ENCODE assay signal across 1 cellular context in the genomic region with DNA sequence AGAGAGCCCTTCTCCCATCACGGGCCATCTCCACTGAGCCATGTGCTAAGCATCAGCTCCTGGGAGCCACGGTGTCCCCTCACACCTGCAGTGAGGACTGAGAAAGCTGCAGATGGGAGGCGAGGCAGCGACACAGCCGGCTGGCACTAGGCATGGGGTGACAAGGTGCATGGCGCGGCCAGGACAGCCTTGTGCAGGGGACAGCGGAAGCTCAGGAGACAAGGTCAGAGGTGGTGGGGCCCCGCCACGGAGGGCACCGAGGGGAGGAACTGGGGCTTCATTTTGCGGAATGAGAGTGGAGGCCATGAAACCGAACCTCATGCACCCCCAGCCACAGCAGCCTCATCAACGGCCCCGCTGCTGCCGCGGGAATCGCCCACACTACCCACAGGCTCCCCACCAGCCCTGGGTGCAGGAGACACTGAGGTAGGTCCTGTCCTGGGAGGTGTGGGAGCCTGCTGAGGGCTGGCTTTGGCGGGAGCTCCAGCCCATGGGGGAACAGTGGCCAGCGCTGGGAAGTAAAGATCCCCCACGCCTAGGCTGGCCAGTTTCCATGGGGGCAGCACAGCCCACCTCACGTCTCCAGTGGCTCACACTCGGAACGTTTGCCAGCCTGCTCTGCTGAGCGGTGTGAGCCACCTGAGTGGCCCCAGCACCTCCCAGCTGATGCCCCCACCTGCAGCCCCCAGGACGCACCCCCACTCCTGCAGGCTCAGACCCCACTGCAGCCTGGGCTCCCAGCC.
TF ChIP-seq lines count a peak whose summit lies in the region.

No MANE protein-coding gene starts in this region.

TF ChIP-seq in SK-N-SH treated with all-trans-retinoic acid at 6 μM for 48 hours, 23 proteins besides CTCF, POLR2A, EP300 and RAD21 (continued from another document):
- TF ChIP-seq, protein P1, sequence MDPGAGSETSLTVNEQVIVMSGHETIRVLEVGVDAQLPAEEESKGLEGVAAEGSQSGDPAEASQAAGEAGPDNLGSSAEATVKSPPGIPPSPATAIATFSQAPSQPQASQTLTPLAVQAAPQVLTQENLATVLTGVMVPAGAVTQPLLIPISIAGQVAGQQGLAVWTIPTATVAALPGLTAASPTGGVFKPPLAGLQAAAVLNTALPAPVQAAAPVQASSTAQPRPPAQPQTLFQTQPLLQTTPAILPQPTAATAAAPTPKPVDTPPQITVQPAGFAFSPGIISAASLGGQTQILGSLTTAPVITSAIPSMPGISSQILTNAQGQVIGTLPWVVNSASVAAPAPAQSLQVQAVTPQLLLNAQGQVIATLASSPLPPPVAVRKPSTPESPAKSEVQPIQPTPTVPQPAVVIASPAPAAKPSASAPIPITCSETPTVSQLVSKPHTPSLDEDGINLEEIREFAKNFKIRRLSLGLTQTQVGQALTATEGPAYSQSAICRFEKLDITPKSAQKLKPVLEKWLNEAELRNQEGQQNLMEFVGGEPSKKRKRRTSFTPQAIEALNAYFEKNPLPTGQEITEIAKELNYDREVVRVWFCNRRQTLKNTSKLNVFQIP (CRISPR knock-in tag; IDR thresholded peaks at IDR 0.05; ENCODE audit: borderline replicate concordance, low read depth) = no peak
- no peak for TF ChIP-seq ZC3H10 (CRISPR knock-in tag; IDR thresholded peaks at IDR 0.05)
- no peak for TF ChIP-seq BACH2 (CRISPR knock-in tag; IDR thresholded peaks at IDR 0.05; ENCODE audit: borderline replicate concordance)
- no peak for TF ChIP-seq ZNF8 (CRISPR knock-in tag; IDR thresholded peaks at IDR 0.05)
- TF ChIP-seq ESRRG (CRISPR knock-in tag; IDR thresholded peaks at IDR 0.05) = no peak
